Comparison of ENCODE assay signal across 16 cellular contexts in the genomic region with DNA sequence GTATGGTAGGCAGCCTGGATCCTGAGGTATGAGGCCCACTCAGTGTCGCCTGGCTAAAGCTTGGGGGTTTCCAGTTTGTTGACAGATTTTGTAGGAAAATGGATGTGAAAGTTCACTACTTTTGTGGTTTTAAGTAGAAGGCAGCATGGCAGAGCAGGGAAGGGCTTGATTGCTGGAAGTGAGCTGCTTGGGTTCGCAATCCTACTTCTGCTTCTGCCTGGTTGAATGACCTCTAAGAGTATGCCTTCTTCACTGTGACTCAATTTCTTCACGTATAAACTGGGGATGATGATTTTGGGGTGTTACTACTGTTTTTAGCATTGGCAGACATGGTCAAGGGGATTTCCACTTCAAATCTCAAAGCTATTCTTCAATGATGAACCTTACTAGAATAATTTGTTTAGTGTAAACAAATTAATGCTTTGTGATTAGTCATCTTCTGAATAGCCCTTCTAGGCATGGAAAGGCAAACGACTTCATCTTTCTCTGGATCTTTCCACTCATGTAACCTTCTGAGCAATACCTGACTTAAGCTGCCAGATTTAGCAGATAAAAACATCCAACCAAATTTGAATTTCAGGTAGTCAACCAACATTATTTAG. TPM values are rescaled to one million over a fixed set of nuclear protein-coding genes. Genes with fewer than 3 reads are reported as not detected.
A peak's percentile ranks its signal among the peaks of the same experiment; 100 is the strongest.
DNase-seq lines count a peak whose midpoint lies in the region; ATAC-seq, FAIRE-seq and TF ChIP-seq lines count a peak whose summit lies in the region.
"Had no signal": no experiment of that assay in that cellular context is flagged by ENCODE, and none has a peak within 500 bp of the region (broad histone marks: within the 10 kb centered on the region; RNA-seq: fewer than 3 reads in every experiment).

No MANE protein-coding gene starts in this region.

- H3K27me3 Mint-ChIP-seq in activated naive CD4-positive, alpha-beta T cell treated with anti-CD3 and anti-CD28 coated beads for 36 hours (ENCODE audit: low read depth), result no peaks in the 10 kb centered on the region
- peaks cover 20% of the 10 kb centered on the region for H3K27me3 Mint-ChIP-seq in activated naive CD4-positive, alpha-beta T cell treated with anti-CD3 and anti-CD28 coated beads, Interleukin-2, amount 10 ng/mL, durations not matched to agents 7 days and 5 days

- no peak overlapping the region for H3K9ac ChIP-seq in stomach smooth muscle (ENCODE audit: low read length in 2 of 2)

- H3K4me1 ChIP-seq in stomach smooth muscle (ENCODE audit: control insufficient read depth, insufficient read depth, low read length), result peaks cover 21% of the 10 kb centered on the region
- H3K4me1 ChIP-seq: thyroid gland had no signal

- H3K27me3 ChIP-seq in bronchial epithelial cell (ENCODE audit: control insufficient read depth, insufficient read depth, low read length), result peaks cover 6% of the 10 kb centered on the region
- H3K27me3 ChIP-seq in stomach smooth muscle (ENCODE audit: control insufficient read depth in 1 of 2, insufficient read depth in 2 of 2, low read length in 2 of 2), result no peaks in the 10 kb centered on the region
- H3K27me3 ChIP-seq: thyroid gland had no signal

- H3K36me3 ChIP-seq in KOPT-K1 (ENCODE audit: insufficient read depth, low read length), result no peaks in the 10 kb centered on the region
- H3K36me3 ChIP-seq in bronchial epithelial cell (ENCODE audit: control insufficient read depth, insufficient read depth, low read length), result no peaks in the 10 kb centered on the region
- H3K36me3 ChIP-seq in stomach smooth muscle (ENCODE audit: control insufficient read depth in 2 of 2, insufficient read depth in 2 of 2, low read length in 2 of 2), result no peaks in the 10 kb centered on the region
- H3K36me3 ChIP-seq: thyroid gland had no signal

- H3K27ac ChIP-seq in KOPT-K1 (ENCODE audit: low read depth, low read length, poor library complexity, severe bottlenecking), result peak overlapping the region; percentile 23
- H3K27ac ChIP-seq in stomach smooth muscle (ENCODE audit: low read length), result peak overlapping the region; percentile 12
- H3K27ac ChIP-seq: thyroid gland, VCaP had no signal

- FAIRE-seq in bronchial epithelial cell (lab: Jason Lieb, UNC), result no peak

- no peaks in the 10 kb centered on the region for H3K9me3 ChIP-seq in KOPT-K1 (ENCODE audit: insufficient read depth, low read length, poor library complexity, severe bottlenecking)
- H3K9me3 ChIP-seq in stomach smooth muscle (ENCODE audit: control insufficient read depth in 2 of 2, low read length in 2 of 2), result no peaks in the 10 kb centered on the region
- H3K9me3 ChIP-seq: thyroid gland had no signal

- CTCF ChIA-PET in activated naive CD4-positive, alpha-beta T cell treated with anti-CD3 and anti-CD28 coated beads for 36 hours (lab: Charles Lee), result interaction anchor here (0.6 to 1.5 kb wide), 2 partner anchors 50 to 394 kb away, joined by 3 to 5 read pairs; no protein-coding TSS in a partner anchor
- CTCF ChIA-PET in activated naive CD4-positive, alpha-beta T cell treated with anti-CD3 and anti-CD28 coated beads, Interleukin-2, amount 10 ng/mL, durations not matched to agents 7 days and 5 days (lab: Charles Lee), result interaction anchor here (2.0 kb wide), 1 partner anchor 67 kb away, joined by 8 read pairs; no protein-coding TSS in a partner anchor

- H3K27ac Mint-ChIP-seq in activated naive CD4-positive, alpha-beta T cell treated with anti-CD3 and anti-CD28 coated beads for 36 hours, result peak overlapping the region; percentile 50
- H3K27ac Mint-ChIP-seq in activated naive CD4-positive, alpha-beta T cell treated with anti-CD3 and anti-CD28 coated beads, Interleukin-2, amount 10 ng/mL, durations not matched to agents 7 days and 5 days, result no peak overlapping the region

- TF ChIP-seq CTCF in bronchial epithelial cell (IDR thresholded peaks at IDR 0.05; ENCODE audit: insufficient read depth, low read length, severe bottlenecking), result no peak

- intact Hi-C loops in activated naive CD4-positive, alpha-beta T cell treated with anti-CD3 and anti-CD28 coated beads for 36 hours (cut with micrococcal nuclease), result loop anchor here (5.0 kb wide), 1 partner anchor 49 kb away; no protein-coding TSS in a partner anchor

- ATAC-seq in GM19455 (IDR thresholded peaks at IDR 0.05; ENCODE audit: unreplicated experiment), result no peak
- ATAC-seq in HG03095 (IDR thresholded peaks at IDR 0.05; ENCODE audit: unreplicated experiment), result no peak

- no peaks in the 10 kb centered on the region for H3K36me3 Mint-ChIP-seq in activated naive CD4-positive, alpha-beta T cell treated with anti-CD3 and anti-CD28 coated beads for 36 hours (ENCODE audit: low read depth)
- no peaks in the 10 kb centered on the region for H3K36me3 Mint-ChIP-seq in activated naive CD4-positive, alpha-beta T cell treated with anti-CD3 and anti-CD28 coated beads, Interleukin-2, amount 10 ng/mL, durations not matched to agents 7 days and 5 days

- peaks cover 9% of the 10 kb centered on the region for H3K4me1 Mint-ChIP-seq in activated naive CD4-positive, alpha-beta T cell treated with anti-CD3 and anti-CD28 coated beads for 36 hours (ENCODE audit: low read depth)
- peaks cover 2% of the 10 kb centered on the region for H3K4me1 Mint-ChIP-seq in activated naive CD4-positive, alpha-beta T cell treated with anti-CD3 and anti-CD28 coated beads, Interleukin-2, amount 10 ng/mL, durations not matched to agents 7 days and 5 days

- H3K4me3 ChIP-seq in bronchial epithelial cell (ENCODE audit: low read depth, low read length), result no peak overlapping the region
- H3K4me3 ChIP-seq in stomach smooth muscle (ENCODE audit: low read length in 2 of 2), result no peak overlapping the region
- H3K4me3 ChIP-seq: thyroid gland had no signal

- DNase-seq in activated naive CD4-positive, alpha-beta T cell treated with anti-CD3 and anti-CD28 coated beads for 36 hours, result peak; percentile 19
- DNase-seq in activated naive CD4-positive, alpha-beta T cell treated with anti-CD3 and anti-CD28 coated beads, Interleukin-2, amount 10 ng/mL, durations not matched to agents 7 days and 5 days, result no peak
- peak; percentile 27 for DNase-seq in bronchial epithelial cell (ENCODE audit: low read depth)
- no peak for DNase-seq in ACHN
- DNase-seq: caudate nucleus, NCI-H510A treated with DMSO at 0.1 percent for 48 hours, SHP77, thyroid gland had no signal

- no peaks in the 10 kb centered on the region for H3K9me3 Mint-ChIP-seq in activated naive CD4-positive, alpha-beta T cell treated with anti-CD3 and anti-CD28 coated beads for 36 hours
- H3K9me3 Mint-ChIP-seq in activated naive CD4-positive, alpha-beta T cell treated with anti-CD3 and anti-CD28 coated beads, Interleukin-2, amount 10 ng/mL, durations not matched to agents 7 days and 5 days, result no peaks in the 10 kb centered on the region

- in situ Hi-C loops in ACHN (cut with HindIII; ENCODE audit: low pct_ligation_motif_present, low pct_unique_long_range_greater_than_20kb, low sequenced_read_pairs), result no loop called here

- no peak overlapping the region for H3K4me3 Mint-ChIP-seq in activated naive CD4-positive, alpha-beta T cell treated with anti-CD3 and anti-CD28 coated beads for 36 hours
- no peak overlapping the region for H3K4me3 Mint-ChIP-seq in activated naive CD4-positive, alpha-beta T cell treated with anti-CD3 and anti-CD28 coated beads, Interleukin-2, amount 10 ng/mL, durations not matched to agents 7 days and 5 days

RNA-seq across cellular contexts. Expression of a gene that starts 13.2 kb away (rescaled TPM):
- total RNA-seq in activated naive CD4-positive, alpha-beta T cell treated with anti-CD3 and anti-CD28 coated beads for 36 hours, result not detected
- not detected in 2 replicates for total RNA-seq in bronchial epithelial cell
- total RNA-seq: MCF 10A, mononuclear cell, renal cortical epithelial cell, thyroid gland had no signal

Comparison
In these comparisons a context has a peak if more than half of its experiments do, and no peak if none do; other contexts are left out.
1. DNase-seq: peak in activated naive CD4-positive, alpha-beta T cell treated with anti-CD3 and anti-CD28 coated beads for 36 hours (single experiment) and bronchial epithelial cell (single experiment); none in activated naive CD4-positive, alpha-beta T cell treated with anti-CD3 and anti-CD28 coated beads, Interleukin-2, amount 10 ng/mL, durations not matched to agents 7 days and 5 days (single experiment) and ACHN (single experiment).